19 cellular contexts compared by ENCODE assay signal in genomic region chr6:66396145-66396544, GRCh38.
"Had no signal": no experiment of that assay in that cellular context is flagged by ENCODE, and none has a peak within 500 bp of the region (broad histone marks: within the 10 kb centered on the region; RNA-seq: fewer than 3 reads in every experiment).

No MANE protein-coding gene starts in this region.

- DNase-seq: cerebellar nuclear complex; effector memory CD8-positive, alpha-beta T cell; gastrocnemius medialis; glutamatergic neuron; islet precursor cell; left ventricle myocardium inferior; mucosa of descending colon; naive thymus-derived CD8-positive, alpha-beta T cell; stimulated activated CD4-positive, alpha-beta T cell treated with anti-CD3 and anti-CD28 coated beads, Interleukin-4, amount 100 ng/mL, for 1 hour; stimulated activated CD8-positive, alpha-beta memory T cell treated with anti-CD3 and anti-CD28 coated beads, Interleukin-4, amount 100 ng/mL, for 48 hours; stimulated activated naive CD8-positive, alpha-beta T cell treated with anti-CD3 and anti-CD28 coated beads, Interleukin-15, Interleukin-2, amounts not matched to agents 100 U/mL and 50 U/mL, for 24 hours had no signal

- H3K36me3 ChIP-seq: esophagus muscularis mucosa, gastrocnemius medialis, left ventricle myocardium inferior, right atrium auricular region, suprapubic skin, tibial nerve had no signal

- H3K4me1 ChIP-seq: esophagus muscularis mucosa, gastrocnemius medialis, left ventricle myocardium inferior, right atrium auricular region, suprapubic skin, tibial nerve had no signal

- H3K27ac ChIP-seq: epithelial cell of prostate, esophagus muscularis mucosa, gastrocnemius medialis, left ventricle myocardium inferior, right atrium auricular region, suprapubic skin, tibial nerve had no signal

- H3K27me3 ChIP-seq: esophagus muscularis mucosa, gastrocnemius medialis, right atrium auricular region, suprapubic skin, tibial nerve had no signal

- H3K4me2 ChIP-seq: smooth muscle cell had no signal

- ATAC-seq: effector memory CD8-positive, alpha-beta T cell; gastrocnemius medialis; mucosa of descending colon; naive thymus-derived CD8-positive, alpha-beta T cell; stimulated activated effector memory CD8-positive, alpha-beta T cell treated with anti-CD3 and anti-CD28 coated beads, Interleukin-12 subunit alpha, Interleukin-12 subunit beta, amount 100 ng/mL, for 72 hours; stimulated activated naive CD8-positive, alpha-beta T cell treated with anti-CD3 and anti-CD28 coated beads, Interleukin-15, Interleukin-2, amounts not matched to agents 100 U/mL and 50 U/mL, for 24 hours had no signal

- H3K4me3 ChIP-seq: esophagus muscularis mucosa, gastrocnemius medialis, left ventricle myocardium inferior, mucosa of descending colon, right atrium auricular region, smooth muscle cell, suprapubic skin, tibial nerve had no signal

- FAIRE-seq: colon had no signal

- H3K9me3 ChIP-seq: esophagus muscularis mucosa, gastrocnemius medialis, left ventricle myocardium inferior, right atrium auricular region, tibial nerve had no signal
